In the genomic region with DNA sequence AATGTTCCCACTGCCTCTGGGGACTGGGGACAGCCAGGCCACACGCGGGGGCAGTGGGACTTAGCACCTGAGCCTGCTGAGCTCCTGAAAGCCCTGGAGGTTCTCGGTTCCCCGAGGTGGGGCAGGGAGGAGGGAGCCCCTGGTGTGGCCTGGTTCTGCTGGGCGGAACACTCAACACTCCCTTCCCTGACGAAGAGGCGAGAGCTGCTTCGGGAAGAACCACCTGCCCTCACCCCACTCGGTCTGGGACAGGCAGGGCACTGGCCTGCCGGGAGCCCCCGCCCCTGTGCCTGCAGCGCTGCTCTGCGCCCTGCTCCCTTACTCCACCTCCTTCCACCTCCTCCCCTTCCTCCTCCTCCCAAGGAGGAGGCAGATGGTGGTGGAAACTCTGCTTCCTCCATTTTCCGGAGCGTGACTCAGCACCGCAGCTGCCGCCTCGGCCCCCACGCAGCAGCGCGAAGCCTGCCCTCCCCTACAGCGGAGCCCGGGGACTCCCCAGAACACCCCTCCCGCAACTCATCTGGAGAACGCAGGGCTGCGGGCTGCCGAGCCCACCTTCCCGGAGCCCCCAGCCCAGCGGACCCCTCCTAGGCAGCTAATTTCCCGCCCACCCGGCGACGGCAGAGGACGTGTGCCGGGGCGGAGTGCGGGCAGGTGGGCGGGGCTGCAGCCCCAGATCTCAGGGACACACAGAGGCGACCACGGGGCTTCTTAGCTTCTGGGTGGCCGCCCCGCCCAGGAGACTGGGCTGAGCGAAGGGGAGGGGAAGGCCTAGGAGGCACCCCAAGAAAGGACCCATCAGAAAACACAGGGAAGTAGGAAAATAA, we compare ENCODE assay signal across 8 cellular contexts. TPM values are rescaled to one million over a fixed set of nuclear protein-coding genes. Genes with fewer than 3 reads are reported as not detected.
DNase-seq lines count a peak whose midpoint lies in the region; ATAC-seq lines count a peak whose summit lies in the region.

No MANE protein-coding gene starts in this region.

- ATAC-seq in activated CD4-positive, CD25-positive, alpha-beta regulatory T cell treated with anti-CD3 and anti-CD28 coated beads, Interleukin-2, amount 50 U/mL, for 24 hours: peak; percentile 85 to 86
- ATAC-seq in left lobe of liver: peak; percentile 52

- peak overlapping the region; percentile 95 for H3K27ac ChIP-seq in cingulate gyrus (ENCODE audit: low read depth, low read length)

- peak; percentile 94 for DNase-seq in DMS79 treated with DMSO at 0.1 percent for 48 hours (lab: John Stamatoyannopoulos, UW)
- DNase-seq in H4 (ENCODE audit: low spot score): peak; percentile 89
- DNase-seq in NCI-H1436 (lab: John Stamatoyannopoulos, UW): peak; percentile 75
- DNase-seq in left lobe of liver (ENCODE audit: low spot score): peak; percentile 61
- peak; percentile 82 for DNase-seq in stimulated activated CD4-positive, alpha-beta T cell treated with anti-CD3 and anti-CD28 coated beads, Interleukin-2, amount 100 ng/mL, for 24 hours
- DNase-seq in NCI-H187 treated with DMSO at 0.1 percent for 48 hours (lab: John Stamatoyannopoulos, UW): no peak

RNA-seq across cellular contexts. Expression of gene INF2, which starts 11.7 kb away (rescaled TPM):
- 13.0 and 16.3 TPM in 2 replicates for total RNA-seq in H4 (2014; rRNA removed; shearing (Covaris generic))
- 63.1 TPM for total RNA-seq in left lobe of liver

RNA-seq across cellular contexts. Expression of gene ADSS1, which starts 46.3 kb away (rescaled TPM):
- total RNA-seq in H4 (2014; rRNA removed; shearing (Covaris generic)): 3.7 and 4.0 TPM in 2 replicates
- 51.9 TPM for total RNA-seq in left lobe of liver

Comparison
In these comparisons a context has a peak if more than half of its experiments do, and no peak if none do; other contexts are left out.
1. RNA of gene ADSS1, which starts 46.3 kb away (total RNA-seq): 51.9 TPM in left lobe of liver (single experiment); 3.7 to 4.0 TPM in H4; every median in the first group is over 10 times any median in the second.